2 cellular contexts compared by ENCODE assay signal in genomic region chr6:27901801-27902200, GRCh38.
TF ChIP-seq lines count a peak whose summit lies in the region.

No MANE protein-coding gene starts in this region.

TF ChIP-seq in SK-N-SH, 30 proteins besides CTCF, POLR2A, EP300 and RAD21 (continued from another document):
- TF ChIP-seq POLR2AphosphoS5 (IDR thresholded peaks at IDR 0.05; ENCODE audit: low read depth, low read length) (no peak), USF2 (IDR thresholded peaks at IDR 0.05; ENCODE audit: borderline replicate concordance, low read depth, low read length) (no peak), FOXJ3 (CRISPR knock-in tag; IDR thresholded peaks at IDR 0.05) (no peak), MXI1 (IDR thresholded peaks at IDR 0.05; ENCODE audit: low read depth, low read length) (no peak), RFX5 (IDR thresholded peaks at IDR 0.05; ENCODE audit: low read length) (no peak)
TF ChIP-seq in SK-N-SH: peak in this region for 0.

TF ChIP-seq in SK-N-SH treated with all-trans-retinoic acid at 6 μM for 48 hours, 23 proteins besides CTCF, POLR2A, EP300 and RAD21:
- no peak for TF ChIP-seq ZC3H10 (CRISPR knock-in tag; IDR thresholded peaks at IDR 0.05)
- no peak for TF ChIP-seq SNAI2 (CRISPR knock-in tag; IDR thresholded peaks at IDR 0.05)
- no peak for TF ChIP-seq BACH2 (CRISPR knock-in tag; IDR thresholded peaks at IDR 0.05; ENCODE audit: borderline replicate concordance)
- no peak for TF ChIP-seq ZNF70 (CRISPR knock-in tag; IDR thresholded peaks at IDR 0.05)
- TF ChIP-seq ZNF8 (CRISPR knock-in tag; IDR thresholded peaks at IDR 0.05) = no peak
- TF ChIP-seq PPARA (CRISPR knock-in tag; IDR thresholded peaks at IDR 0.05; ENCODE audit: borderline replicate concordance) = no peak
- no peak for TF ChIP-seq CREB5 (CRISPR knock-in tag; IDR thresholded peaks at IDR 0.05; ENCODE audit: low read depth)
- no peak for TF ChIP-seq RARB (CRISPR knock-in tag; IDR thresholded peaks at IDR 0.05)
- no peak for TF ChIP-seq ISL1 (CRISPR knock-in tag; IDR thresholded peaks at IDR 0.05)
- TF ChIP-seq CSRNP3 (CRISPR knock-in tag; IDR thresholded peaks at IDR 0.05) = no peak
- TF ChIP-seq CSDC2 (CRISPR knock-in tag; IDR thresholded peaks at IDR 0.05) = no peak
- TF ChIP-seq ZFP30 (CRISPR knock-in tag; IDR thresholded peaks at IDR 0.05) = no peak
- TF ChIP-seq ARNTL (CRISPR knock-in tag; IDR thresholded peaks at IDR 0.05; ENCODE audit: borderline replicate concordance, low read depth) = no peak
- TF ChIP-seq ZNF565 (CRISPR knock-in tag; conservative IDR thresholded peaks at IDR 0.05; ENCODE audit: low read depth) = no peak
